27 cellular contexts compared by ENCODE assay signal in genomic region chr22:44063462-44064371, GRCh38. TPM values are rescaled to one million over a fixed set of nuclear protein-coding genes. Genes with fewer than 3 reads are reported as not detected.
DNase-seq lines count a peak whose midpoint lies in the region; ATAC-seq and TF ChIP-seq lines count a peak whose summit lies in the region.
"Had no signal": no experiment of that assay in that cellular context is flagged by ENCODE, and none has a peak within 500 bp of the region (broad histone marks: within the 10 kb centered on the region; RNA-seq: fewer than 3 reads in every experiment).

No MANE protein-coding gene starts in this region.

- TF ChIP-seq CTCF in natural killer cell (IDR thresholded peaks at IDR 0.05) (no peak), endothelial cell (IDR thresholded peaks at IDR 0.05; ENCODE audit: unreplicated experiment) (no peak), dorsolateral prefrontal cortex (IDR thresholded peaks at IDR 0.05 in 54 of 56, conservative IDR thresholded peaks at IDR 0.05 in 2 of 56; ENCODE audit: low read depth in 1 of 56, partially characterized antibody in 56 of 56) (no peak)

- H3K27me3 Mint-ChIP-seq in natural killer cell treated with Interleukin-12 subunit alpha and Interleukin-12 subunit beta and Interleukin-15 and Interleukin-18, amount 100 ng/mL, for 72 hours, result peaks cover 4 to 12% of the 10 kb centered on the region in 2 donors
- H3K27me3 Mint-ChIP-seq in natural killer cell (ENCODE audit: low read depth in 2 of 2) (peaks cover 6 to 12% of the 10 kb centered on the region in 2 donors), endothelial cell (ENCODE audit: unreplicated experiment) (peaks cover 7% of the 10 kb centered on the region)
- peaks cover 4% of the 10 kb centered on the region for H3K27me3 Mint-ChIP-seq in activated naive CD4-positive, alpha-beta T cell treated with anti-CD3 and anti-CD28 coated beads for 36 hours (ENCODE audit: low read depth)
- H3K27me3 Mint-ChIP-seq: activated T-helper 17 cell treated with anti-CD3 and anti-CD28 coated beads, Interleukin-2, amount 50 U/mL, for 72 hours; central memory CD8-positive, alpha-beta T cell had no signal

- H3K27ac Mint-ChIP-seq in natural killer cell treated with Interleukin-12 subunit alpha and Interleukin-12 subunit beta and Interleukin-15 and Interleukin-18, amount 100 ng/mL, for 72 hours, result no peak overlapping the region
- H3K27ac Mint-ChIP-seq in natural killer cell, result no peak overlapping the region
- H3K27ac Mint-ChIP-seq in endothelial cell (ENCODE audit: unreplicated experiment), result peak overlapping the region; percentile 41
- H3K27ac Mint-ChIP-seq in activated naive CD4-positive, alpha-beta T cell treated with anti-CD3 and anti-CD28 coated beads for 36 hours, result no peak overlapping the region
- H3K27ac Mint-ChIP-seq: activated naive CD8-positive, alpha-beta T cell; activated T-helper 17 cell treated with anti-CD3 and anti-CD28 coated beads, Interleukin-2, amount 50 U/mL, for 72 hours had no signal

- no peak overlapping the region for H3K4me3 Mint-ChIP-seq in natural killer cell treated with Interleukin-12 subunit alpha and Interleukin-12 subunit beta and Interleukin-15 and Interleukin-18, amount 100 ng/mL, for 72 hours
- no peak overlapping the region for H3K4me3 Mint-ChIP-seq in natural killer cell
- H3K4me3 Mint-ChIP-seq in endothelial cell (ENCODE audit: unreplicated experiment), result no peak overlapping the region
- no peak overlapping the region for H3K4me3 Mint-ChIP-seq in activated naive CD4-positive, alpha-beta T cell treated with anti-CD3 and anti-CD28 coated beads for 36 hours
- H3K4me3 Mint-ChIP-seq: activated naive CD8-positive, alpha-beta T cell; activated T-helper 17 cell treated with anti-CD3 and anti-CD28 coated beads, Interleukin-2, amount 50 U/mL, for 72 hours; central memory CD8-positive, alpha-beta T cell had no signal

- DNase-seq in natural killer cell treated with Interleukin-12 subunit alpha and Interleukin-12 subunit beta and Interleukin-15 and Interleukin-18, amount 100 ng/mL, for 72 hours (ENCODE audit: low spot score), result no peak
- DNase-seq in natural killer cell, result no peak
- DNase-seq in H7, result peak; percentile 20
- no peak for DNase-seq in endothelial cell (ENCODE audit: low spot score)
- no peak for DNase-seq in dorsolateral prefrontal cortex
- no peak for DNase-seq in activated naive CD4-positive, alpha-beta T cell treated with anti-CD3 and anti-CD28 coated beads for 36 hours
- no peak for DNase-seq in NCI-H526 (lab: John Stamatoyannopoulos, UW)
- DNase-seq: activated CD8-positive, alpha-beta memory T cell treated with anti-CD3 and anti-CD28 coated beads, Interleukin-2, amount 50 U/mL, for 48 hours; C1 segment of cervical spinal cord; DMS79 treated with DMSO at 0.1 percent for 48 hours; head of caudate nucleus; NCI-H1092; NCI-H187; NCI-H69; nucleus accumbens; spleen; stimulated activated CD4-positive, alpha-beta T cell treated with anti-CD3 and anti-CD28 coated beads, Interleukin-2, amount 100 ng/mL, for 48 hours; stimulated activated naive CD4-positive, alpha-beta T cell; T-helper 9 cell; testis had no signal

- H3K36me3 Mint-ChIP-seq in natural killer cell treated with Interleukin-12 subunit alpha and Interleukin-12 subunit beta and Interleukin-15 and Interleukin-18, amount 100 ng/mL, for 72 hours, result peaks cover 4% of the 10 kb centered on the region
- H3K36me3 Mint-ChIP-seq in natural killer cell, result no peaks in the 10 kb centered on the region
- peaks cover 13% of the 10 kb centered on the region for H3K36me3 Mint-ChIP-seq in endothelial cell (ENCODE audit: low read depth, unreplicated experiment)
- H3K36me3 Mint-ChIP-seq in activated naive CD4-positive, alpha-beta T cell treated with anti-CD3 and anti-CD28 coated beads for 36 hours (ENCODE audit: low read depth), result peaks cover 4% of the 10 kb centered on the region

- H3K36me3 ChIP-seq in H7 (replicated peaks; ENCODE audit: control insufficient read depth, insufficient read depth, low read length), result no peaks in the 10 kb centered on the region
- H3K36me3 ChIP-seq: vagina had no signal

- ATAC-seq in natural killer cell treated with Interleukin-12 subunit alpha and Interleukin-12 subunit beta and Interleukin-15 and Interleukin-18, amount 100 ng/mL, for 72 hours, result peak; percentile 36 to 64
- ATAC-seq in natural killer cell (no peak), GM18861 (IDR thresholded peaks at IDR 0.05; ENCODE audit: unreplicated experiment) (no peak)
- ATAC-seq: activated T-helper 17 cell treated with anti-CD3 and anti-CD28 coated beads, Interleukin-2, amount 50 U/mL, for 72 hours; HCT116 had no signal

- H3K4me3 ChIP-seq in H7 (ENCODE audit: insufficient read depth, low read depth, low read length) (no peak overlapping the region), dorsolateral prefrontal cortex (no peak overlapping the region)
- H3K4me3 ChIP-seq: spleen, testis, vagina had no signal

- intact Hi-C loops in natural killer cell (cut with micrococcal nuclease) (no loop called here), dorsolateral prefrontal cortex (cut with DNase I) (no loop called here)
- intact Hi-C loops in activated naive CD4-positive, alpha-beta T cell treated with anti-CD3 and anti-CD28 coated beads for 36 hours (cut with micrococcal nuclease), result no loop called here

- H3K27ac ChIP-seq in dorsolateral prefrontal cortex, result no peak overlapping the region
- H3K27ac ChIP-seq: epithelial cell of prostate, spleen, testis, vagina had no signal

- CTCF ChIA-PET in activated naive CD4-positive, alpha-beta T cell treated with anti-CD3 and anti-CD28 coated beads for 36 hours (lab: Charles Lee), result interaction anchor here (0.9 kb wide), 1 partner anchor 18 kb away, joined by 4 read pairs; no protein-coding TSS in a partner anchor

- peaks cover 3% of the 10 kb centered on the region for H3K9me3 Mint-ChIP-seq in natural killer cell treated with Interleukin-12 subunit alpha and Interleukin-12 subunit beta and Interleukin-15 and Interleukin-18, amount 100 ng/mL, for 72 hours
- peaks cover 0 to 5% of the 10 kb centered on the region in 2 donors for H3K9me3 Mint-ChIP-seq in natural killer cell
- no peaks in the 10 kb centered on the region for H3K9me3 Mint-ChIP-seq in endothelial cell (ENCODE audit: unreplicated experiment)
- H3K9me3 Mint-ChIP-seq in activated naive CD4-positive, alpha-beta T cell treated with anti-CD3 and anti-CD28 coated beads for 36 hours, result peaks cover 5% of the 10 kb centered on the region
- H3K9me3 Mint-ChIP-seq: activated T-helper 17 cell treated with anti-CD3 and anti-CD28 coated beads, Interleukin-2, amount 50 U/mL, for 72 hours; central memory CD8-positive, alpha-beta T cell had no signal

- H3K4me1 Mint-ChIP-seq in natural killer cell treated with Interleukin-12 subunit alpha and Interleukin-12 subunit beta and Interleukin-15 and Interleukin-18, amount 100 ng/mL, for 72 hours (ENCODE audit: low read depth in 2 of 2), result peaks cover 9 to 12% of the 10 kb centered on the region in 2 donors
- peaks cover 5 to 18% of the 10 kb centered on the region in 2 donors for H3K4me1 Mint-ChIP-seq in natural killer cell
- H3K4me1 Mint-ChIP-seq in endothelial cell (ENCODE audit: unreplicated experiment), result peaks cover 22% of the 10 kb centered on the region
- H3K4me1 Mint-ChIP-seq in activated naive CD4-positive, alpha-beta T cell treated with anti-CD3 and anti-CD28 coated beads for 36 hours (ENCODE audit: low read depth), result peaks cover 4% of the 10 kb centered on the region

- no peaks in the 10 kb centered on the region for H3K27me3 ChIP-seq in H7 (ENCODE audit: control insufficient read depth, insufficient read depth, low read length)
- no peaks in the 10 kb centered on the region for H3K27me3 ChIP-seq in dorsolateral prefrontal cortex
- H3K27me3 ChIP-seq: spleen, testis, vagina had no signal

RNA-seq across cellular contexts. Expression of gene PARVB, which starts 39.6 kb away (rescaled TPM):
- total RNA-seq in natural killer cell treated with Interleukin-12 subunit alpha and Interleukin-12 subunit beta and Interleukin-15 and Interleukin-18, amount 100 ng/mL, for 72 hours, result 10 to 100 TPM; 16.9 to 61.3 TPM
- total RNA-seq in natural killer cell, result 10 to 100 TPM in 1 of 3 donors, 1 to 10 TPM in 2; 2.9 to 12.5 (median 8.1) TPM
- total RNA-seq in H7 (2014; rRNA removed; shearing (Covaris generic)), result 19.9 and 37.9 TPM in 2 replicates
- 105 TPM for total RNA-seq in endothelial cell (ENCODE audit: unreplicated experiment)
- 10 to 100 TPM; 15.9 to 55.8 (median 38.9) TPM for total RNA-seq in dorsolateral prefrontal cortex
- total RNA-seq in activated naive CD4-positive, alpha-beta T cell treated with anti-CD3 and anti-CD28 coated beads for 36 hours, result 10 to 100 TPM; 37.2 to 37.6 TPM

Comparison
In these comparisons a context has a peak if more than half of its experiments do, and no peak if none do; other contexts are left out.
1. ATAC-seq: peak in natural killer cell treated with Interleukin-12 subunit alpha and Interleukin-12 subunit beta and Interleukin-15 and Interleukin-18, amount 100 ng/mL, for 72 hours (2 of 2); none in natural killer cell (0 of 3) and GM18861 (single experiment).